ENCODE assay signal across 20 cellular contexts in the genomic region with DNA sequence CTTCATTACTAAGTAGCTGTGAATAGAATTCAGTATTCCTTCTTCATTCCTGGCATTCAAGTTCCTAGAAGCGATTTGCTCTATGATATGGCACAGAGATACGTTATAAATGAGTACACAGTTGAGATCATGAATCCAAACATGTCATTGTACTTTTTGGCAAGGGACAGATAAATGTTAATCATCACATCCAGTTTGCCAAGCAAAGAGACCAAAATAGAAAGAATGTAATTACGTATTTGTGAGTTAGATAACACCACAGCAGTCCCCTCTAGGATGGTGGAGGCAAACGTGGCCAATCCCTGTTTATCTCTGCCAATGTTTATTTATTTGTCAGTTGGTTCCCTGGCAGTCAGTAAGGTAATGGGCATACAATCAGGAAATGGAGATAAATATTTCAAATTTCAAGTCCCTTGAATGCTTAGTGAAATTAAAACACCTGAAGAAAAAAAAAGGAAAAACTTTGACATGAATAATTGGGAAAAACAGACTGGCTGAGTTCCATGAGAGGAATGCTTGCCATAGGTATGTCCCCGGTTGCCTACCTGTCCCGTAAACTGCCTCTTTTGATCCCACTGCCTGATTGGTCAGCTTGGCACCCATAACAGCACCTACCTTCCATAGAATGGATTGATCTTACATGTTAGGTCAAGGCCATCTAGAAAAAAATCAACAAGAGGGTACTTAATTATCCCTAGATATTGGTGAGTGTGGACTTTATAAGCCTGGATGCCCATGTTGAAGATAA.
A peak's percentile ranks its signal among the peaks of the same experiment; 100 is the strongest.
DNase-seq lines count a peak whose midpoint lies in the region; ATAC-seq and TF ChIP-seq lines count a peak whose summit lies in the region.
"Had no signal": no experiment of that assay in that cellular context is flagged by ENCODE, and none has a peak within 500 bp of the region (broad histone marks: within the 10 kb centered on the region; RNA-seq: fewer than 3 reads in every experiment).

No MANE protein-coding gene starts in this region.

- intact Hi-C loops in left ventricle myocardium superior (cut with micrococcal nuclease) = no loop called here

- DNase-seq in LNCaP clone FGC (ENCODE audit: low read depth) (peak; percentile 99), brain microvascular endothelial cell (peak; percentile 1), left ventricle myocardium superior (no peak), midbrain (lab: John Stamatoyannopoulos, UW) (no peak), NCI-H2171 (lab: John Stamatoyannopoulos, UW) (no peak)
- DNase-seq: activated CD8-positive, alpha-beta T cell treated with anti-CD3 and anti-CD28 coated beads, Interleukin-2, amount 10 ng/mL, durations not matched to agents 7 days and 5 days; activated naive CD4-positive, alpha-beta T cell; activated T-cell treated with anti-CD3 and anti-CD28 coated beads, Interleukin-2, amount 50 U/mL, for 24 hours; Caco-2; EL; immature natural killer cell; lower lobe of right lung; NCI-H187 treated with DMSO at 0.1 percent for 48 hours; nucleus accumbens; Peyer's patch had no signal

- in situ Hi-C loops in brain microvascular endothelial cell (cut with HindIII; ENCODE audit: low pct_ligation_motif_present, low sequenced_read_pairs) = no loop called here

- H3K27me3 ChIP-seq in brain microvascular endothelial cell (replicated peaks) = no peaks in the 10 kb centered on the region
- H3K27me3 ChIP-seq: Peyer's patch had no signal

- peak overlapping the region; percentile 67; the same call in 1 of the 2 replicates for H3K27ac ChIP-seq in C4-2B
- no peak overlapping the region for H3K27ac ChIP-seq in brain microvascular endothelial cell
- H3K27ac ChIP-seq: HL-60, lower lobe of right lung, Peyer's patch had no signal

- TF ChIP-seq CTCF in C4-2B (conservative IDR thresholded peaks at IDR 0.05) = no peak
- no peak for TF ChIP-seq CTCF in LNCaP clone FGC (IDR thresholded peaks at IDR 0.05; ENCODE audit: control insufficient read depth, extremely low read depth, insufficient read depth)
- TF ChIP-seq CTCF in brain microvascular endothelial cell (IDR thresholded peaks at IDR 0.05; ENCODE audit: low read depth, low read length, missing control alignments) = no peak

- H3K4me3 ChIP-seq in LNCaP clone FGC (ENCODE audit: low read depth, low read length) (no peak overlapping the region), brain microvascular endothelial cell (ENCODE audit: low read depth, low read length) (no peak overlapping the region)
- H3K4me3 ChIP-seq: lower lobe of right lung, Peyer's patch had no signal

- peak; percentile 96 for ATAC-seq in left ventricle myocardium superior
- no peak for ATAC-seq in HG03442 (IDR thresholded peaks at IDR 0.05; ENCODE audit: unreplicated experiment)
- no peak for ATAC-seq in GM21825 (IDR thresholded peaks at IDR 0.05; ENCODE audit: unreplicated experiment)
- ATAC-seq: activated CD4-positive, CD25-positive, alpha-beta regulatory T cell treated with anti-CD3 and anti-CD28 coated beads, Interleukin-2, amount 50 U/mL, for 24 hours; activated CD8-positive, alpha-beta T cell treated with anti-CD3 and anti-CD28 coated beads, Interleukin-2, amount 10 ng/mL, durations not matched to agents 7 days and 5 days had no signal

- no peaks in the 10 kb centered on the region for H3K36me3 ChIP-seq in brain microvascular endothelial cell (replicated peaks)
- H3K36me3 ChIP-seq: lower lobe of right lung, Peyer's patch had no signal

Comparison
In these comparisons a context has a peak if more than half of its experiments do, and no peak if none do; other contexts are left out.
1. DNase-seq: peak in LNCaP clone FGC (single experiment) and brain microvascular endothelial cell (single experiment); none in left ventricle myocardium superior (single experiment), midbrain (single experiment) and NCI-H2171 (single experiment).